ENCODE assay signal across 11 cellular contexts in genomic region chr3:124770341-124771082, GRCh38. TPM values are rescaled to one million over a fixed set of nuclear protein-coding genes. Genes with fewer than 3 reads are reported as not detected.
DNase-seq lines count a peak whose midpoint lies in the region; ATAC-seq and TF ChIP-seq lines count a peak whose summit lies in the region.
"Had no signal": no experiment of that assay in that cellular context is flagged by ENCODE, and none has a peak within 500 bp of the region (broad histone marks: within the 10 kb centered on the region; RNA-seq: fewer than 3 reads in every experiment).

No MANE protein-coding gene starts in this region.

- peak; percentile 13 for DNase-seq in DMS153 (lab: John Stamatoyannopoulos, UW)
- no peak for DNase-seq in DMS153 treated with DMSO at 0.1 percent for 48 hours (lab: John Stamatoyannopoulos, UW; ENCODE audit: unreplicated experiment)
- peak; percentile 64 for DNase-seq in astrocyte of the hippocampus (ENCODE audit: low read depth, low spot score)
- DNase-seq in islet precursor cell = peak; percentile 74
- peak; percentile 46 for DNase-seq in testis
- no peak for DNase-seq in SIG-M5 (lab: John Stamatoyannopoulos, UW)
- no peak for DNase-seq in NCI-H446 treated with DMSO at 0.1 percent for 48 hours (lab: John Stamatoyannopoulos, UW)
- DNase-seq: activated CD4-positive, alpha-beta T cell treated with anti-CD3 and anti-CD28 coated beads for 48 hours; activated naive CD8-positive, alpha-beta T cell treated with anti-CD3 and anti-CD28 coated beads for 36 hours had no signal

- ATAC-seq in HG03280 (IDR thresholded peaks at IDR 0.05; ENCODE audit: unreplicated experiment) = no peak

- no peaks in the 10 kb centered on the region for H3K27me3 ChIP-seq in testis

- intact Hi-C loops in testis (cut with DNase I; ENCODE audit: low total_unique reads) = no loop called here

- WGBS in testis, 2 donors = 73 to 80% methylated on average over 7 to 10 of the region's 10 CpGs

- H3K4me1 ChIP-seq in testis = peaks cover 33% of the 10 kb centered on the region

- no peak for TF ChIP-seq POLR2A in testis (IDR thresholded peaks at IDR 0.05)

- no peaks in the 10 kb centered on the region for H3K9me3 ChIP-seq in testis

- H3K27ac ChIP-seq in testis = peak overlapping the region in 1 of 2 donors; percentile 35
- H3K27ac ChIP-seq: 22Rv1 had no signal

- no peak overlapping the region for H3K4me3 ChIP-seq in testis

- no peaks in the 10 kb centered on the region for H3K36me3 ChIP-seq in testis (ENCODE audit: low read depth, missing control alignments)

- no peak for TF ChIP-seq CTCF in testis (IDR thresholded peaks at IDR 0.05)

RNA-seq across cellular contexts. Expression of gene UMPS, which starts 40.3 kb away (rescaled TPM):
- total RNA-seq in testis = 10 to 100 TPM; 24.6 to 26.8 TPM
- polyA plus RNA-seq in testis (ENCODE audit: insufficient read depth, low read depth, low replicate concordance) = 20.0 TPM

Comparison
In these comparisons a context has a peak if more than half of its experiments do, and no peak if none do; other contexts are left out.
1. DNase-seq: peak in DMS153 (single experiment), astrocyte of the hippocampus (single experiment), islet precursor cell (single experiment) and testis (single experiment); none in DMS153 treated with DMSO at 0.1 percent for 48 hours (single experiment), SIG-M5 (single experiment) and NCI-H446 treated with DMSO at 0.1 percent for 48 hours (single experiment).